8 cellular contexts compared by ENCODE assay signal in genomic region chr12:49019120-49019430, GRCh38. TPM values are rescaled to one million over a fixed set of nuclear protein-coding genes. Genes with fewer than 3 reads are reported as not detected.
DNase-seq lines count a peak whose midpoint lies in the region; ATAC-seq, FAIRE-seq and TF ChIP-seq lines count a peak whose summit lies in the region.

No MANE protein-coding gene starts in this region.

- FAIRE-seq in GM12891 (lab: Jason Lieb, UNC) = no peak

- ATAC-seq in effector memory CD8-positive, alpha-beta T cell (replicated peaks) = peak; percentile 23

- DNase-seq in activated CD4-positive, alpha-beta T cell treated with anti-CD3 and anti-CD28 coated beads, Interleukin-2, amount 10 ng/mL, durations not matched to agents 24 days and 14 days = no peak
- no peak for DNase-seq in activated CD4-positive, alpha-beta T cell treated with anti-CD3 and anti-CD28 coated beads, Interleukin-2, amount 50 U/mL, for 48 hours
- no peak for DNase-seq in NB4 (ENCODE audit: low read depth)
- DNase-seq in effector memory CD8-positive, alpha-beta T cell = no peak
- DNase-seq in neural crest cell (ENCODE audit: low read depth, low spot score) = no peak
- no peak for DNase-seq in occipital lobe (lab: John Stamatoyannopoulos, UW)
- no peak for DNase-seq in NCI-H82 treated with DMSO at 0.1 percent for 48 hours (lab: John Stamatoyannopoulos, UW; ENCODE audit: unreplicated experiment)
- no peak for DNase-seq in GM12891 (ENCODE audit: insufficient read length, low spot score)

- intact Hi-C loops in activated CD4-positive, alpha-beta T cell treated with anti-CD3 and anti-CD28 coated beads, Interleukin-2, amount 10 ng/mL, durations not matched to agents 24 days and 14 days (cut with micrococcal nuclease) = no loop called here

- H3K27ac Mint-ChIP-seq in activated CD4-positive, alpha-beta T cell treated with anti-CD3 and anti-CD28 coated beads, Interleukin-2, amount 10 ng/mL, durations not matched to agents 24 days and 14 days = peak overlapping the region; percentile 91
- peak overlapping the region; percentile 100 for H3K27ac Mint-ChIP-seq in effector memory CD8-positive, alpha-beta T cell
- H3K27ac Mint-ChIP-seq in neural crest cell (ENCODE audit: unreplicated experiment) = peak overlapping the region; percentile 97

- peak overlapping the region; percentile 90 for H3K4me3 Mint-ChIP-seq in activated CD4-positive, alpha-beta T cell treated with anti-CD3 and anti-CD28 coated beads, Interleukin-2, amount 10 ng/mL, durations not matched to agents 24 days and 14 days
- peak overlapping the region; percentile 94 for H3K4me3 Mint-ChIP-seq in effector memory CD8-positive, alpha-beta T cell
- peak overlapping the region; percentile 99 for H3K4me3 Mint-ChIP-seq in neural crest cell

- TF ChIP-seq CTCF in NB4 (IDR thresholded peaks at IDR 0.05; ENCODE audit: low read depth, low read length) (no peak), neural crest cell (conservative IDR thresholded peaks at IDR 0.05) (no peak)

- H3K4me3 ChIP-seq in NB4 (ENCODE audit: low read depth, low read length) = peak overlapping the region; percentile 91

- H3K9me3 Mint-ChIP-seq in activated CD4-positive, alpha-beta T cell treated with anti-CD3 and anti-CD28 coated beads, Interleukin-2, amount 10 ng/mL, durations not matched to agents 24 days and 14 days = no peaks in the 10 kb centered on the region
- H3K9me3 Mint-ChIP-seq in effector memory CD8-positive, alpha-beta T cell = no peaks in the 10 kb centered on the region
- no peaks in the 10 kb centered on the region for H3K9me3 Mint-ChIP-seq in neural crest cell

- H3K36me3 Mint-ChIP-seq in activated CD4-positive, alpha-beta T cell treated with anti-CD3 and anti-CD28 coated beads, Interleukin-2, amount 10 ng/mL, durations not matched to agents 24 days and 14 days (ENCODE audit: low read depth) = peaks cover 45% of the 10 kb centered on the region
- peaks cover 53% of the 10 kb centered on the region for H3K36me3 Mint-ChIP-seq in effector memory CD8-positive, alpha-beta T cell (ENCODE audit: insufficient read depth)
- H3K36me3 Mint-ChIP-seq in neural crest cell (ENCODE audit: low read depth) = no peaks in the 10 kb centered on the region

- no peak for TF ChIP-seq POLR2A in NB4 (IDR thresholded peaks at IDR 0.05; ENCODE audit: extremely low read depth, insufficient read length)
- TF ChIP-seq POLR2A in GM12891 (IDR thresholded peaks at IDR 0.05; ENCODE audit: low read depth, low read length) = no peak

- H3K27me3 Mint-ChIP-seq in activated CD4-positive, alpha-beta T cell treated with anti-CD3 and anti-CD28 coated beads, Interleukin-2, amount 10 ng/mL, durations not matched to agents 24 days and 14 days = no peaks in the 10 kb centered on the region
- H3K27me3 Mint-ChIP-seq in effector memory CD8-positive, alpha-beta T cell = no peaks in the 10 kb centered on the region
- no peaks in the 10 kb centered on the region for H3K27me3 Mint-ChIP-seq in neural crest cell (ENCODE audit: low read depth)

- peaks cover 25% of the 10 kb centered on the region for H3K4me1 Mint-ChIP-seq in activated CD4-positive, alpha-beta T cell treated with anti-CD3 and anti-CD28 coated beads, Interleukin-2, amount 10 ng/mL, durations not matched to agents 24 days and 14 days
- H3K4me1 Mint-ChIP-seq in effector memory CD8-positive, alpha-beta T cell (ENCODE audit: low read depth in 2 of 2) = peaks cover 29 to 38% of the 10 kb centered on the region in 2 donors
- H3K4me1 Mint-ChIP-seq in neural crest cell = peaks cover 26% of the 10 kb centered on the region

TF ChIP-seq in GM12891, 5 proteins besides CTCF, POLR2A, EP300 and RAD21:
- TF ChIP-seq SPI1 (IDR thresholded peaks at IDR 0.05; ENCODE audit: low read depth, low read length) (no peak), TAF1 (IDR thresholded peaks at IDR 0.05; ENCODE audit: low read depth, low read length) (no peak)

RNA-seq across cellular contexts. Expression of gene PRKAG1, which starts 0.5 kb away (rescaled TPM):
- 75.3 and 89.8 TPM in 2 replicates for total RNA-seq in activated CD4-positive, alpha-beta T cell treated with anti-CD3 and anti-CD28 coated beads, Interleukin-2, amount 10 ng/mL, durations not matched to agents 24 days and 14 days
- total RNA-seq in neural crest cell (58.5 and 61.9 TPM in 2 replicates), occipital lobe (27.9 TPM)
- polyA plus RNA-seq in GM12891 (2012; ENCODE audit: low read depth, missing spikeins) = 49.9 TPM

RNA-seq across cellular contexts. Expression of gene DDN, which starts 19.9 kb away (rescaled TPM):
- total RNA-seq in activated CD4-positive, alpha-beta T cell treated with anti-CD3 and anti-CD28 coated beads, Interleukin-2, amount 10 ng/mL, durations not matched to agents 24 days and 14 days = 1.4 and 1.5 TPM in 2 replicates
- 0.51 and 0.64 TPM in 2 replicates for total RNA-seq in neural crest cell
- 9.2 TPM for total RNA-seq in occipital lobe
- 2.0 TPM for polyA plus RNA-seq in GM12891 (2012; ENCODE audit: low read depth, missing spikeins)

RNA-seq across cellular contexts. Expression of gene WNT1, which starts 41.0 kb away (rescaled TPM):
- total RNA-seq in activated CD4-positive, alpha-beta T cell treated with anti-CD3 and anti-CD28 coated beads, Interleukin-2, amount 10 ng/mL, durations not matched to agents 24 days and 14 days = not detected in 2 replicates
- total RNA-seq in neural crest cell = 1.2 and 2.1 TPM in 2 replicates
- total RNA-seq in occipital lobe = not detected
- polyA plus RNA-seq in GM12891 (2012; ENCODE audit: low read depth, missing spikeins) = not detected

RNA-seq across cellular contexts. Expression of gene KMT2D, which starts 41.5 kb away (rescaled TPM):
- 101 TPM in 2 replicates for total RNA-seq in activated CD4-positive, alpha-beta T cell treated with anti-CD3 and anti-CD28 coated beads, Interleukin-2, amount 10 ng/mL, durations not matched to agents 24 days and 14 days
- total RNA-seq in neural crest cell = 99.8 and 107 TPM in 2 replicates
- total RNA-seq in occipital lobe = 17.6 TPM
- polyA plus RNA-seq in GM12891 (2012; ENCODE audit: low read depth, missing spikeins) = 17.2 TPM

RNA-seq across cellular contexts. Expression of gene WNT10B, which starts 47.5 kb away (rescaled TPM):
- total RNA-seq in activated CD4-positive, alpha-beta T cell treated with anti-CD3 and anti-CD28 coated beads, Interleukin-2, amount 10 ng/mL, durations not matched to agents 24 days and 14 days = 0.19 and 0.21 TPM in 2 replicates
- total RNA-seq in neural crest cell = 1.3 and 1.8 TPM in 2 replicates
- 6.2 TPM for total RNA-seq in occipital lobe
- 0.30 TPM for polyA plus RNA-seq in GM12891 (2012; ENCODE audit: low read depth, missing spikeins)
